ENCODE assay signal across 28 cellular contexts in the genomic region with DNA sequence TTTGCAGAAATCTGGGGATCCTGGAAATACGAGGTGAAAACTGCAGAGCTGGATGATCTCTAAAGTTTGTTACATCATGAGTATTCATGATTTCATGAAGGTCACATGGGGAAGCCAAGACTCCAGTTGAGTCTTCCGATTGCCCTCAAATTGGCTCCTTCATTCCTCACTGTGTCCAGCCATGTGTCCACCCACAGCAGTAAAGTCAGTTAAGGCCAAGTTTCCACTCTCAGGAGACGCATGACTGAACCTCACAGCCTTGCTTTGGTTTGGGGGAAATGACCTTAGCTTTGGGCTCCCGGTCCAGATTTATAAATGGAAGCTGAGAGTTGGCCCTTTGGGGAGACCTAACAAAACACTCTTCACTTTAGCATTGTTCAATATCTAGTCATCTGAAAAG.
"Had no signal": no experiment of that assay in that cellular context is flagged by ENCODE, and none has a peak within 500 bp of the region (broad histone marks: within the 10 kb centered on the region; RNA-seq: fewer than 3 reads in every experiment).

No MANE protein-coding gene starts in this region.

- H3K9me3 ChIP-seq: adrenal gland, ascending aorta, lower lobe of right lung, thoracic aorta, upper lobe of right lung had no signal

- H3K27me3 ChIP-seq: adrenal gland, ascending aorta, brain microvascular endothelial cell, upper lobe of right lung had no signal

- H3K4me1 ChIP-seq: adrenal gland, ascending aorta, lower lobe of right lung, upper lobe of right lung had no signal

- ATAC-seq: activated naive CD4-positive, alpha-beta T cell treated with anti-CD3 and anti-CD28 coated beads, Interleukin-2, amount 50 U/mL, for 72 hours; activated T-helper 17 cell treated with anti-CD3 and anti-CD28 coated beads, Interleukin-2, amount 50 U/mL, for 72 hours; lower lobe of right lung; naive thymus-derived CD4-positive, alpha-beta T cell; stimulated activated naive B cell treated with anti-CD40 and anti-IgM and Interleukin-4, amounts not matched to agents 10 μg/mL and 1 μg/mL and 100 μg/mL, for 72 hours; upper lobe of right lung; WTC11 had no signal

- H3K9me3 Mint-ChIP-seq: activated T-cell treated with anti-CD3 and anti-CD28 coated beads, Interleukin-2, amount 50 U/mL, for 24 hours; activated T-helper 17 cell treated with anti-CD3 and anti-CD28 coated beads, Interleukin-2, amount 50 U/mL, for 72 hours; stimulated activated naive B cell treated with anti-CD40 and anti-IgM and Interleukin-4, amounts not matched to agents 10 μg/mL and 1 μg/mL and 100 μg/mL, for 72 hours; T-helper 1 cell treated with Interleukin-12 subunit alpha and Interleukin-12 subunit beta and Interleukin-4 antibody, amounts not matched to agents 30 μg/mL and 1 μg/mL, for 36 hours had no signal

- H3K4me3 ChIP-seq: adrenal gland, ascending aorta, lower lobe of right lung, thoracic aorta, upper lobe of right lung had no signal

- H3K27ac ChIP-seq: adrenal gland, ascending aorta, brain microvascular endothelial cell, lower lobe of right lung, thoracic aorta, upper lobe of right lung had no signal

- DNase-seq: activated CD8-positive, alpha-beta memory T cell treated with anti-CD3 and anti-CD28 coated beads for 24 hours; activated CD8-positive, alpha-beta memory T cell treated with anti-CD3 and anti-CD28 coated beads, Interleukin-2, amount 50 U/mL, for 4 hours; activated T-cell treated with anti-CD3 and anti-CD28 coated beads, Interleukin-2, amount 50 U/mL, for 24 hours; adrenal gland; brain microvascular endothelial cell; central memory CD4-positive, alpha-beta T cell; dermis blood vessel endothelial cell; effector CD8-positive, alpha-beta T cell; islet precursor cell; left colon; lower lobe of right lung; naive thymus-derived CD4-positive, alpha-beta T cell; posterior cingulate gyrus; retina; small intestine; stimulated activated CD4-positive, alpha-beta T cell treated with anti-CD3 and anti-CD28 coated beads, Interleukin-15, amount 100 ng/mL, for 24 hours; stimulated activated CD4-positive, alpha-beta T cell treated with anti-CD3 and anti-CD28 coated beads, Interleukin-2, amount 100 ng/mL, for 48 hours; stimulated activated CD8-positive, alpha-beta memory T cell treated with anti-CD3 and anti-CD28 coated beads, Interleukin-4, amount 100 ng/mL, for 48 hours; stimulated activated naive B cell treated with anti-CD40 and anti-IgM and Interleukin-4, amounts not matched to agents 10 μg/mL and 1 μg/mL and 100 μg/mL, for 72 hours; T1000; upper lobe of right lung had no signal

- H3K4me1 Mint-ChIP-seq: activated T-helper 17 cell treated with anti-CD3 and anti-CD28 coated beads, Interleukin-2, amount 50 U/mL, for 72 hours; naive thymus-derived CD4-positive, alpha-beta T cell; stimulated activated naive B cell treated with anti-CD40 and anti-IgM and Interleukin-4, amounts not matched to agents 10 μg/mL and 1 μg/mL and 100 μg/mL, for 72 hours had no signal

- H3K4me3 Mint-ChIP-seq: activated T-cell treated with anti-CD3 and anti-CD28 coated beads, Interleukin-2, amount 50 U/mL, for 24 hours; activated T-helper 17 cell treated with anti-CD3 and anti-CD28 coated beads, Interleukin-2, amount 50 U/mL, for 72 hours; naive thymus-derived CD4-positive, alpha-beta T cell; neural crest cell; stimulated activated naive B cell treated with anti-CD40 and anti-IgM and Interleukin-4, amounts not matched to agents 10 μg/mL and 1 μg/mL and 100 μg/mL, for 72 hours; T-helper 1 cell treated with Interleukin-12 subunit alpha and Interleukin-12 subunit beta and Interleukin-4 antibody, amounts not matched to agents 30 μg/mL and 1 μg/mL, for 36 hours; WTC11 had no signal

- H3K27me3 Mint-ChIP-seq: stimulated activated naive B cell treated with anti-CD40 and anti-IgM and Interleukin-4, amounts not matched to agents 10 μg/mL and 1 μg/mL and 100 μg/mL, for 72 hours had no signal

- H3K27ac Mint-ChIP-seq: activated naive CD4-positive, alpha-beta T cell treated with anti-CD3 and anti-CD28 coated beads, Interleukin-2, amount 50 U/mL, for 72 hours; activated T-cell treated with anti-CD3 and anti-CD28 coated beads, Interleukin-2, amount 50 U/mL, for 24 hours; activated T-helper 17 cell treated with anti-CD3 and anti-CD28 coated beads, Interleukin-2, amount 50 U/mL, for 72 hours; naive thymus-derived CD4-positive, alpha-beta T cell; stimulated activated naive B cell treated with anti-CD40 and anti-IgM and Interleukin-4, amounts not matched to agents 10 μg/mL and 1 μg/mL and 100 μg/mL, for 72 hours; T-helper 1 cell treated with Interleukin-12 subunit alpha and Interleukin-12 subunit beta and Interleukin-4 antibody, amounts not matched to agents 30 μg/mL and 1 μg/mL, for 36 hours; WTC11 had no signal

- H3K36me3 ChIP-seq: adrenal gland, ascending aorta, brain microvascular endothelial cell, lower lobe of right lung, thoracic aorta, upper lobe of right lung had no signal

- H3K36me3 Mint-ChIP-seq: activated naive CD4-positive, alpha-beta T cell treated with anti-CD3 and anti-CD28 coated beads, Interleukin-2, amount 50 U/mL, for 72 hours; naive thymus-derived CD4-positive, alpha-beta T cell; stimulated activated naive B cell treated with anti-CD40 and anti-IgM and Interleukin-4, amounts not matched to agents 10 μg/mL and 1 μg/mL and 100 μg/mL, for 72 hours; WTC11 had no signal
